Comparison of ENCODE assay signal across 7 cellular contexts in genomic region chr12:111602857-111603256, GRCh38. TPM values are rescaled to one million over a fixed set of nuclear protein-coding genes. Genes with fewer than 3 reads are reported as not detected.
DNase-seq lines count a peak whose midpoint lies in the region; ATAC-seq, FAIRE-seq and TF ChIP-seq lines count a peak whose summit lies in the region.
"Not testable (repeated sequence)": the region's sequence is repeated elsewhere in the genome, so short reads cannot be mapped to it uniquely, and the experiment has no call there.

No MANE protein-coding gene starts in this region.

- not testable (repeated sequence) for DNase-seq in K562 (ENCODE audit: extremely low read depth in 1 of 4, low spot score in 3 of 4); mesenchymal stem cell
- DNase-seq in erythroblast (lab: John Stamatoyannopoulos, UW) (peak; percentile 12 to 21), Right ventricle myocardium superior (peak; percentile 5), kidney (peak; percentile 15), posterior vena cava (ENCODE audit: low spot score) (peak; percentile 23), spleen (peak; percentile 20)

- TF ChIP-seq CTCF in K562 (IDR thresholded peaks at IDR 0.05 in 2 of 3, conservative IDR thresholded peaks at IDR 0.05 in 1 of 3; ENCODE audit: insufficient read depth in 2 of 3, low read depth in 1 of 3, low read length in 3 of 3); kidney (IDR thresholded peaks at IDR 0.05; ENCODE audit: borderline replicate concordance, extremely low read depth, insufficient read depth); spleen (IDR thresholded peaks at IDR 0.05 in 8 of 11, conservative IDR thresholded peaks at IDR 0.05 in 3 of 11): not testable (repeated sequence)

- not testable (repeated sequence) for H2AK5ac ChIP-seq in mesenchymal stem cell (ENCODE audit: low read length, severe bottlenecking)

- H2BK12ac ChIP-seq in mesenchymal stem cell (ENCODE audit: low read length in 2 of 2) = not testable (repeated sequence)

- not testable (repeated sequence) for TF ChIP-seq RAD21 in K562 (CRISPR knock-in tag; conservative IDR thresholded peaks at IDR 0.05 in 1 of 2, IDR thresholded peaks at IDR 0.05 in 1 of 2)

- TF ChIP-seq EP300 in K562 (IDR thresholded peaks at IDR 0.05; ENCODE audit: low read length) = not testable (repeated sequence)

- WGBS in K562 (ENCODE audit: insufficient coverage, low coverage, missing lambda C conversion rate) = 82% methylated on average over 6 of the region's 11 CpGs
- WGBS in mesenchymal stem cell = 95% methylated on average over 8 of the region's 11 CpGs
- WGBS in spleen, 5 donors = 88 to 94% (median 93%) methylated on average over 11 of the region's 11 CpGs

- H3K79me2 ChIP-seq in K562 (ENCODE audit: control insufficient read depth, insufficient read depth, low read length) = peaks cover 24% of the 10 kb centered on the region

- H4K20me1 ChIP-seq in K562 (replicated peaks; ENCODE audit: control insufficient read depth, insufficient read depth, low read length) = not testable (repeated sequence)

- not testable (repeated sequence) for H3K27ac ChIP-seq in K562 (ENCODE audit: extremely low read depth, low read depth, low read length); kidney (ENCODE audit: low read depth in 2 of 2, low read length in 2 of 2); mesenchymal stem cell (ENCODE audit: low read length, poor library complexity, severe bottlenecking); spleen

- not testable (repeated sequence) for H3K18ac ChIP-seq in mesenchymal stem cell (ENCODE audit: low read depth in 1 of 2, low read length in 2 of 2)

- BruUV-seq in K562 (replicated peaks; lab: Mats Ljungman, UMichigan) = not testable (repeated sequence)

- H2BK15ac ChIP-seq in mesenchymal stem cell (ENCODE audit: low read depth, poor library complexity, severe bottlenecking) = not testable (repeated sequence)

- not testable (repeated sequence) for H3K9me3 ChIP-seq in K562 (replicated peaks; ENCODE audit: control insufficient read depth, insufficient read depth, low read depth, low read length); kidney (ENCODE audit: control insufficient read depth in 1 of 2, low read length in 2 of 2); mesenchymal stem cell (ENCODE audit: control insufficient read depth, low read length); spleen

- peaks cover 12% of the 10 kb centered on the region for H3K79me1 ChIP-seq in mesenchymal stem cell (replicated peaks; ENCODE audit: low read length, poor library complexity, severe bottlenecking)

- H3K23ac ChIP-seq in mesenchymal stem cell (ENCODE audit: low read length in 2 of 2) = not testable (repeated sequence)

- not testable (repeated sequence) for ATAC-seq in K562; Right ventricle myocardium superior (ENCODE audit: poor library complexity)

- H3K27me3 ChIP-seq in K562 (ENCODE audit: control insufficient read depth in 2 of 2, insufficient read depth in 2 of 2, low read length in 2 of 2); mesenchymal stem cell (ENCODE audit: control insufficient read depth in 1 of 2, insufficient read depth in 1 of 2, low read length in 2 of 2); spleen (replicated peaks in 1 of 7): not testable (repeated sequence)

- not testable (repeated sequence) for H2BK120ac ChIP-seq in mesenchymal stem cell (ENCODE audit: low read depth, low read length)

- not testable (repeated sequence) for H3K36me3 ChIP-seq in K562 (ENCODE audit: control insufficient read depth, insufficient read depth, low read length); kidney (ENCODE audit: control insufficient read depth in 1 of 2, insufficient read depth in 2 of 2, low read length in 2 of 2); mesenchymal stem cell (ENCODE audit: control insufficient read depth in 1 of 2, insufficient read depth in 2 of 2, low read depth in 1 of 2, low read length in 2 of 2); spleen

- POLR2A ChIA-PET in K562 (lab: Yijun Ruan, JAX) = interaction anchor here (0.9 kb wide), 1 partner anchor 12 kb away, joined by 4 read pairs; no protein-coding TSS in a partner anchor

- not testable (repeated sequence) for H3K4ac ChIP-seq in mesenchymal stem cell (ENCODE audit: low read depth in 1 of 2, low read length in 2 of 2)

- TF ChIP-seq POLR2A in K562 (conservative IDR thresholded peaks at IDR 0.05); erythroblast (IDR thresholded peaks at IDR 0.05; ENCODE audit: low read length); spleen (IDR thresholded peaks at IDR 0.05): not testable (repeated sequence)

- FAIRE-seq in K562 (lab: Jason Lieb, UNC); kidney (lab: Jason Lieb, UNC): not testable (repeated sequence)

- not testable (repeated sequence) for H2BK5ac ChIP-seq in mesenchymal stem cell (ENCODE audit: low read depth, low read length, poor library complexity, severe bottlenecking)

- H3K14ac ChIP-seq in mesenchymal stem cell (ENCODE audit: low read length in 2 of 2) = not testable (repeated sequence)

- in situ Hi-C loops in K562 (cut with MboI) = not testable (repeated sequence)

- intact Hi-C loops in K562 (cut with micrococcal nuclease); Right ventricle myocardium superior (cut with DNase I); kidney (cut with DNase I); posterior vena cava (cut with DNase I); spleen (cut with DNase I; ENCODE audit: low total_unique reads): not testable (repeated sequence)

- peak overlapping the region; percentile 39 for H4K91ac ChIP-seq in mesenchymal stem cell (ENCODE audit: low read length)

- not testable (repeated sequence) for H4K8ac ChIP-seq in mesenchymal stem cell (ENCODE audit: low read length)

- not testable (repeated sequence) for H3K4me3 ChIP-seq in K562; kidney (ENCODE audit: low read length in 2 of 2); mesenchymal stem cell (ENCODE audit: insufficient read depth in 1 of 2, low read depth in 1 of 2, low read length in 2 of 2); spleen

- H3K9me1 ChIP-seq in K562 (ENCODE audit: control insufficient read depth, insufficient read depth, low read length) = not testable (repeated sequence)

- not testable (repeated sequence) for H3K4me2 ChIP-seq in K562 (ENCODE audit: insufficient read depth, low read length); mesenchymal stem cell (ENCODE audit: low read length, poor library complexity, severe bottlenecking)

- CTCF ChIA-PET in K562 (lab: Yijun Ruan, JAX; ENCODE audit: low intra/inter-chr PET ratio) = not testable (repeated sequence)

- H3K4me1 ChIP-seq in K562 (replicated peaks in 1 of 2; ENCODE audit: control insufficient read depth in 2 of 2, insufficient read depth in 2 of 2, low read length in 2 of 2) = peaks cover 0 to 14% of the 10 kb centered on the region in 2 experiments; a peak in 1 of 5 replicates
- H3K4me1 ChIP-seq in kidney (ENCODE audit: control insufficient read depth in 1 of 2, insufficient read depth in 1 of 2, low read depth in 1 of 2, low read length in 2 of 2); mesenchymal stem cell (ENCODE audit: control insufficient read depth, insufficient read depth, low read depth, low read length): not testable (repeated sequence)
- peaks cover 0 to 14% (median 9%) of the 10 kb centered on the region in 6 donors for H3K4me1 ChIP-seq in spleen

- H2AFZ ChIP-seq in K562 (ENCODE audit: low read depth, low read length); mesenchymal stem cell (ENCODE audit: low read depth, low read length): not testable (repeated sequence)

- not testable (repeated sequence) for H3K9ac ChIP-seq in K562 (ENCODE audit: insufficient read depth in 1 of 2, low read depth in 2 of 2, low read length in 2 of 2); kidney (ENCODE audit: low read length in 2 of 2); mesenchymal stem cell (ENCODE audit: low read length)

TF ChIP-seq in K562, 482 proteins besides CTCF, POLR2A, EP300 and RAD21 (continues in another document):
- peak; percentile 53; the same call in 1 of the 2 replicates for TF ChIP-seq C11orf30 (IDR thresholded peaks at IDR 0.05; ENCODE audit: low read depth)
- TF ChIP-seq MAFG (tag; conservative IDR thresholded peaks at IDR 0.05) = peak; percentile 32; the same call in 1 of the 2 replicates
- peak; percentile 44 to 57; a peak in 3 of 4 replicates for TF ChIP-seq TRIM24 (IDR thresholded peaks at IDR 0.05)

RNA-seq across cellular contexts. Expression of gene ATXN2, which starts 3.7 kb away (rescaled TPM):
- total RNA-seq in K562 (2011; cell fraction: chromatin; rRNA removed; ENCODE audit: low replicate concordance) = 189 and 381 TPM in 2 replicates
- total RNA-seq in K562 (2011; cell fraction: nucleolus; rRNA removed) = 126 and 146 TPM in 2 replicates
- total RNA-seq in K562 (2011; cell fraction: nucleoplasm; rRNA removed) = 208 and 329 TPM in 2 replicates
- total RNA-seq in K562 (2014; rRNA removed) (16.8 and 20.6 TPM in 2 replicates), K562 (2014; rRNA removed; fragmentation: Illumina TruSeq; extraction: Trizol) (40.5 and 45.5 TPM in 2 replicates), K562 (2015; rRNA removed; fragmentation: Illumina TruSeq; extraction: Trizol) (29.6 and 32.1 TPM in 2 replicates), K562 (2021) (66.3 and 67.8 TPM in 2 replicates), Right ventricle myocardium superior (51.8 TPM), kidney (56.5 TPM), posterior vena cava (10 to 100 TPM; 57.8 to 64.4 TPM), spleen (10 to 100 TPM; 51.7 to 77.8 (median 62.7) TPM)
- polyA plus RNA-seq in K562 (2011; rRNA removed) (25.2 and 42.0 TPM in 2 replicates), K562 (2014; fragmentation: Illumina TruSeq; extraction: Trizol) (48.7 and 65.7 TPM in 2 replicates), K562 (2014; fragmentation: Nextera tagmentation; extraction: Ambion mirVana) (10 to 100 TPM; 20.1 to 21.7 TPM), K562 (2014; rRNA removed) (28.7 and 29.3 TPM in 2 replicates), kidney (ENCODE audit: insufficient read depth, low read depth, low replicate concordance) (27.1 TPM), spleen (10 to 100 TPM in 2 of 3 donors, 1 to 10 TPM in 1; 7.7 to 14.5 (median 10.4) TPM)
- 43.2 and 49.1 TPM in 2 replicates for polyA plus RNA-seq in K562 (2011; cell fraction: cytosol; rRNA removed)
- polyA plus RNA-seq in K562 (2011; cell fraction: nucleus; rRNA removed) = 165 and 220 TPM in 2 replicates
- 41.1 and 48.9 TPM in 2 replicates for polyA plus RNA-seq in K562 (2012)
- polyA minus RNA-seq in K562 (2011; rRNA and poly(A)+ RNA removed) = 74.8 and 77.5 TPM in 2 replicates
- 47.8 and 71.2 TPM in 2 replicates for polyA minus RNA-seq in K562 (2011; cell fraction: cytosol; rRNA and poly(A)+ RNA removed)
- 55.2 and 75.5 TPM in 2 replicates for polyA minus RNA-seq in K562 (2011; cell fraction: nucleus; rRNA and poly(A)+ RNA removed)
- 58.3 TPM for polyA plus RNA-seq in mesenchymal stem cell (2013, experiment 1 of 2)
- polyA plus RNA-seq in mesenchymal stem cell (2013, experiment 2 of 2) = 50.3 TPM
